In the genomic region with DNA sequence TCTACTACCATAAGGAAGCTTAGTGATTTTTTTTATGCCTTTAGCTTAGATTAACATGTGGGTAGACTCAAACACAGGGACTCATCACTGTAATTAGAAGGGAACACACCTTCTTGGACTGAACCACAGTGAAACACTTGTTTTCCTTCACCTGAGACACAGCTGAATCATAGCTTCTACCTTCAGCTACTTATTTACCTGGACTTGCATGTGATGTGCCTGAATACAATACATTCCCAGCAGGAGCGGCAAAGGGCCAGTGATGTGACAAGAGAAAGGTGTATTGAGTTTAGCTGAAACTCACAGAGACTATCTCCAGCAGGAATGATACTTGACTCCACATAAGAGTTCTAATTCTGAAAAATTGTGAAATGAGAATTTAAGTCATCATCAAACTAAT, we compare ENCODE assay signal across 22 cellular contexts. TPM values are rescaled to one million over a fixed set of nuclear protein-coding genes. Genes with fewer than 3 reads are reported as not detected.
DNase-seq lines count a peak whose midpoint lies in the region; ATAC-seq, FAIRE-seq and TF ChIP-seq lines count a peak whose summit lies in the region.
"Had no signal": no experiment of that assay in that cellular context is flagged by ENCODE, and none has a peak within 500 bp of the region (broad histone marks: within the 10 kb centered on the region; RNA-seq: fewer than 3 reads in every experiment).

No MANE protein-coding gene starts in this region.

- H3K4me1 Mint-ChIP-seq in endodermal cell = peaks cover 31% of the 10 kb centered on the region

- H3K4me3 ChIP-seq in endodermal cell (ENCODE audit: low read length) (no peak overlapping the region), mucosa of descending colon (no peak overlapping the region), uterus (no peak overlapping the region)
- H3K4me3 ChIP-seq: heart left ventricle, pancreas, upper lobe of right lung had no signal

- FAIRE-seq in D721Med (lab: Jason Lieb, UNC) = no peak
- FAIRE-seq: G401.6, pancreas had no signal

- peaks cover 41% of the 10 kb centered on the region for H3K27me3 Mint-ChIP-seq in endodermal cell (ENCODE audit: insufficient read depth)
- H3K27me3 Mint-ChIP-seq: effector memory CD8-positive, alpha-beta T cell; naive B cell; stimulated activated naive CD8-positive, alpha-beta T cell treated with anti-CD3 and anti-CD28 coated beads, Interleukin-15, Interleukin-2, amounts not matched to agents 100 ng/mL and 50 ng/mL, for 24 hours had no signal

- H3K27ac ChIP-seq in endodermal cell (ENCODE audit: low read depth, low read length) (no peak overlapping the region), uterus (peak overlapping the region; percentile 66 to 76)
- H3K27ac ChIP-seq: pancreas, upper lobe of right lung had no signal

- TF ChIP-seq POLR2A in uterus (IDR thresholded peaks at IDR 0.05) = no peak

- no peak overlapping the region for H3K27ac Mint-ChIP-seq in endodermal cell
- H3K27ac Mint-ChIP-seq: stimulated activated naive CD8-positive, alpha-beta T cell treated with anti-CD3 and anti-CD28 coated beads, Interleukin-15, Interleukin-2, amounts not matched to agents 100 ng/mL and 50 ng/mL, for 24 hours had no signal

- H3K4me3 Mint-ChIP-seq in endodermal cell = no peak overlapping the region
- H3K4me3 Mint-ChIP-seq: effector memory CD8-positive, alpha-beta T cell; immature natural killer cell; stimulated activated naive CD8-positive, alpha-beta T cell treated with anti-CD3 and anti-CD28 coated beads, Interleukin-15, Interleukin-2, amounts not matched to agents 100 ng/mL and 50 ng/mL, for 24 hours had no signal

- ATAC-seq in mucosa of descending colon = peak; percentile 59
- no peak for ATAC-seq in GM18907 (IDR thresholded peaks at IDR 0.05; ENCODE audit: unreplicated experiment)
- ATAC-seq: effector memory CD8-positive, alpha-beta T cell; HCT116; heart left ventricle; pancreas; upper lobe of right lung had no signal

- H3K9me3 ChIP-seq in endodermal cell (ENCODE audit: control insufficient read depth, low read length) = no peaks in the 10 kb centered on the region
- H3K9me3 ChIP-seq in mucosa of descending colon = no peaks in the 10 kb centered on the region
- H3K9me3 ChIP-seq in uterus = no peaks in the 10 kb centered on the region
- H3K9me3 ChIP-seq: heart left ventricle, pancreas, upper lobe of right lung had no signal

- TF ChIP-seq CTCF in endodermal cell (conservative IDR thresholded peaks at IDR 0.05) (no peak), mucosa of descending colon (IDR thresholded peaks at IDR 0.05) (no peak), uterus (IDR thresholded peaks at IDR 0.05) (no peak), D721Med (IDR thresholded peaks at IDR 0.05; ENCODE audit: insufficient read depth, missing control alignments) (no peak)

- 80 to 100% methylated on average over 1 of the region's 1 CpG for WGBS in endodermal cell (ENCODE audit: insufficient coverage in 1 of 2, insufficient read length in 1 of 2), 2 experiments

- DNase-seq in NCI-H748 (lab: John Stamatoyannopoulos, UW; ENCODE audit: unreplicated experiment) (peak; percentile 16), NCI-H748 treated with DMSO at 0.1 percent for 48 hours (lab: John Stamatoyannopoulos, UW) (no peak), endodermal cell (peak; percentile 68), mucosa of descending colon (no peak), uterus (no peak), D721Med (ENCODE audit: insufficient read length, low spot score) (no peak), NCI-H1105 (lab: John Stamatoyannopoulos, UW) (no peak)
- DNase-seq: 8988T; activated gamma-delta T cell; effector memory CD8-positive, alpha-beta T cell; heart left ventricle; immature natural killer cell; naive B cell; NCI-H187; NCI-H446 treated with DMSO at 0.1 percent for 48 hours; pancreas; stimulated activated CD4-positive, alpha-beta T cell treated with anti-CD3 and anti-CD28 coated beads, Interleukin-1b, Interleukin-23, amount 100 ng/mL, for 48 hours; upper lobe of right lung had no signal

- no peaks in the 10 kb centered on the region for H3K36me3 ChIP-seq in endodermal cell (ENCODE audit: control insufficient read depth, insufficient read depth, low read length)
- no peaks in the 10 kb centered on the region for H3K36me3 ChIP-seq in mucosa of descending colon (ENCODE audit: low read depth)
- H3K36me3 ChIP-seq in uterus = no peaks in the 10 kb centered on the region
- H3K36me3 ChIP-seq: pancreas had no signal

- H3K9me3 Mint-ChIP-seq in endodermal cell = no peaks in the 10 kb centered on the region
- H3K9me3 Mint-ChIP-seq: effector memory CD8-positive, alpha-beta T cell; immature natural killer cell; naive B cell; stimulated activated naive CD8-positive, alpha-beta T cell treated with anti-CD3 and anti-CD28 coated beads, Interleukin-15, Interleukin-2, amounts not matched to agents 100 ng/mL and 50 ng/mL, for 24 hours had no signal

- H3K4me1 ChIP-seq in endodermal cell (ENCODE audit: control insufficient read depth, insufficient read depth, low read length) (peaks cover 18% of the 10 kb centered on the region), mucosa of descending colon (ENCODE audit: low read depth) (peaks cover 19% of the 10 kb centered on the region), uterus (peaks cover 0 to 13% of the 10 kb centered on the region in 2 donors)
- H3K4me1 ChIP-seq: upper lobe of right lung had no signal

- H3K9ac ChIP-seq in endodermal cell (ENCODE audit: extremely low read depth, low read length, poor library complexity, severe bottlenecking) = no peak overlapping the region

- intact Hi-C loops in mucosa of descending colon (cut with DNase I, micrococcal nuclease) (no loop called here), uterus (cut with DNase I; ENCODE audit: low total_unique reads) (no loop called here)

- H3K36me3 Mint-ChIP-seq in endodermal cell (ENCODE audit: low read depth) = peaks cover 7% of the 10 kb centered on the region
- H3K36me3 Mint-ChIP-seq: naive B cell had no signal

- H3K27me3 ChIP-seq in endodermal cell (ENCODE audit: control insufficient read depth, insufficient read depth, low read length, poor library complexity, severe bottlenecking) (peaks cover 17% of the 10 kb centered on the region), uterus (no peaks in the 10 kb centered on the region)
- H3K27me3 ChIP-seq: heart left ventricle, pancreas, upper lobe of right lung had no signal

RNA-seq across cellular contexts. Expression of a gene that starts 37.8 kb away (rescaled TPM):
- total RNA-seq in endodermal cell (10 to 100 TPM in 1 of 2 donors, 1 to 10 TPM in 1; 8.4 to 11.1 TPM), mucosa of descending colon (10 to 100 TPM; 44.8 to 83.3 (median 55.6) TPM), uterus (10 to 100 TPM; 34.0 to 91.5 (median 58.8) TPM)
- polyA plus RNA-seq in endodermal cell (2013, experiment 1 of 2) = 4.0 TPM
- polyA plus RNA-seq in endodermal cell (2013, experiment 2 of 2) = 6.3 TPM

Comparison
In these comparisons a context has a peak if more than half of its experiments do, and no peak if none do; other contexts are left out.
1. DNase-seq: peak in NCI-H748 (single experiment) and endodermal cell (single experiment); none in NCI-H748 treated with DMSO at 0.1 percent for 48 hours (single experiment), mucosa of descending colon (0 of 3), uterus (0 of 2), D721Med (single experiment) and NCI-H1105 (single experiment).